In the genomic region with DNA sequence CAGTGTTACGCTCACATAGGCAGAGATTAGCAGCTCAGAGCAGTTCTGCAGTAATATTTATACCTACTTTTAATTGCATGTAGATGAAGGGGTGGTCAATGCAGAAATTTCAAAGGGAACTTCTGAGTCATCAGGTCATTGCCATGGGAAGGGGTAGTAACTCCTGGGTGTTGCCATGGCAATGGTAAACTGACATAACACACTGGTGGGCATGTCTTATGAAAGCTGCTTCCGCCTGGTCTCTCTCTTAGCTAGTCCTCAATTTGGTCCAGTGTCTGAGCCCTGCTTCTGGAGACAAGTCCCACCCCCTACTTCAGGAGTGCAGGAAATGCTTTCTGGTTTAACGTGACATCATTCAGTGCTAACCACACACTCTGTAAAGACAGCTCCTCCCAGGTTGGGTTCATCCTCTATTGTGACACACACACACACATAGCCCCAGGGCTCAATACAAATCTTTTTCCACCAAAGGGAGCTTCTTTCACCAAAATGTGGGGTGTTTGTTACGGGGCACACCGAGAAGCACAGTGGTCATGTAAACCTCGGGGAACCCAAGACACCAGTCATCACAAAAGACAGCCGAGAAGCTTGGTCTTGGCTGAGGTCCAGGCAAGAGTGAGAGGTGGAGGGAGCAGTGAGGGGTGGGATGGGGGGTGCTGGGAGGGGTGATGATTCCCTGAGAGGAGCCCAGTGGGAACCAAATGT, we compare ENCODE assay signal across 8 cellular contexts.
A peak's percentile ranks its signal among the peaks of the same experiment; 100 is the strongest.
DNase-seq lines count a peak whose midpoint lies in the region; ATAC-seq, FAIRE-seq and TF ChIP-seq lines count a peak whose summit lies in the region.

No MANE protein-coding gene starts in this region.

- H3K27ac ChIP-seq in K562 (ENCODE audit: extremely low read depth, low read depth, low read length), result no peak overlapping the region

- ATAC-seq in HG03432 (IDR thresholded peaks at IDR 0.05; ENCODE audit: unreplicated experiment) (peak; percentile 84), K562 (peak; percentile 46), naive B cell (ENCODE audit: low read depth in 2 of 2) (peak; percentile 80 to 89), HG03457 (IDR thresholded peaks at IDR 0.05; ENCODE audit: unreplicated experiment) (no peak)

- H3K27me3 ChIP-seq in K562 (ENCODE audit: control insufficient read depth in 2 of 2, insufficient read depth in 2 of 2, low read length in 2 of 2), result peaks cover 23 to 30% of the 10 kb centered on the region in 2 experiments

- no peak for TF ChIP-seq CTCF in K562 (IDR thresholded peaks at IDR 0.05 in 2 of 3, conservative IDR thresholded peaks at IDR 0.05 in 1 of 3; ENCODE audit: insufficient read depth in 2 of 3, low read depth in 1 of 3, low read length in 3 of 3)

- intact Hi-C loops in K562 (cut with micrococcal nuclease), result no loop called here

- TF ChIP-seq EP300 in K562 (IDR thresholded peaks at IDR 0.05; ENCODE audit: low read length), result no peak

- H3K4me1 Mint-ChIP-seq in naive B cell, result peaks cover 12 to 25% (median 24%) of the 10 kb centered on the region in 3 donors

- H3K36me3 Mint-ChIP-seq in naive B cell, result no peaks in the 10 kb centered on the region

- H3K36me3 ChIP-seq in K562 (ENCODE audit: control insufficient read depth, insufficient read depth, low read length), result no peaks in the 10 kb centered on the region

- H3K9me3 ChIP-seq in K562 (replicated peaks; ENCODE audit: control insufficient read depth, insufficient read depth, low read depth, low read length), result no peaks in the 10 kb centered on the region

- POLR2A ChIA-PET in K562 (lab: Yijun Ruan, JAX), result no interaction called here

- no peak overlapping the region for H3K9ac ChIP-seq in K562 (ENCODE audit: insufficient read depth in 1 of 2, low read depth in 2 of 2, low read length in 2 of 2)

- TF ChIP-seq RAD21 in K562 (CRISPR knock-in tag; conservative IDR thresholded peaks at IDR 0.05 in 1 of 2, IDR thresholded peaks at IDR 0.05 in 1 of 2), result no peak

- no peaks in the 10 kb centered on the region for H3K79me2 ChIP-seq in K562 (ENCODE audit: control insufficient read depth, insufficient read depth, low read length)

- DNase-seq in AML-193 (lab: John Stamatoyannopoulos, UW) (peak; percentile 40 to 48), GM19238 (ENCODE audit: insufficient read length, low spot score) (peak; percentile 52), SKM-1 (lab: John Stamatoyannopoulos, UW; ENCODE audit: unreplicated experiment) (peak; percentile 89), K562 (ENCODE audit: extremely low read depth in 1 of 4, low spot score in 3 of 4) (peak in 1 of 4 experiments; percentile 10), naive B cell (no peak), urothelium cell line (ENCODE audit: low spot score) (peak; percentile 81)

- no peaks in the 10 kb centered on the region for H3K9me3 Mint-ChIP-seq in naive B cell

- H3K4me3 Mint-ChIP-seq in naive B cell, result peak overlapping the region in 1 of 8 donors; percentile 32

- H2AFZ ChIP-seq in K562 (ENCODE audit: low read depth, low read length), result no peak overlapping the region

- H3K27me3 Mint-ChIP-seq in naive B cell, result peaks cover 17 to 56% (median 35%) of the 10 kb centered on the region in 3 donors

- BruUV-seq in K562 (replicated peaks; lab: Mats Ljungman, UMichigan), result no TSS peak

- 1% methylated on average over 7 of the region's 7 CpGs for WGBS in K562 (ENCODE audit: insufficient coverage, low coverage, missing lambda C conversion rate)

- no peak for TF ChIP-seq POLR2A in K562 (conservative IDR thresholded peaks at IDR 0.05)

- CTCF ChIA-PET in K562 (lab: Yijun Ruan, JAX; ENCODE audit: low intra/inter-chr PET ratio), result no interaction called here

- no peak overlapping the region for H3K4me3 ChIP-seq in K562

- peak overlapping the region in 2 of 6 donors; percentile 49 to 70 for H3K27ac Mint-ChIP-seq in naive B cell

- H3K4me1 ChIP-seq in K562 (replicated peaks in 1 of 2; ENCODE audit: control insufficient read depth in 2 of 2, insufficient read depth in 2 of 2, low read length in 2 of 2), result no peaks in the 10 kb centered on the region

- no peak overlapping the region for H3K4me2 ChIP-seq in K562 (ENCODE audit: insufficient read depth, low read length)

- FAIRE-seq in K562 (lab: Jason Lieb, UNC) (no peak), urothelium cell line (lab: Jason Lieb, UNC) (peak; percentile 88)

- H3K9me1 ChIP-seq in K562 (ENCODE audit: control insufficient read depth, insufficient read depth, low read length), result no peaks in the 10 kb centered on the region

- in situ Hi-C loops in K562 (cut with MboI), result no loop called here

- H4K20me1 ChIP-seq in K562 (replicated peaks; ENCODE audit: control insufficient read depth, insufficient read depth, low read length), result no peaks in the 10 kb centered on the region

TF ChIP-seq in K562, 482 proteins besides CTCF, POLR2A, EP300 and RAD21 (continues in another document):
- TF ChIP-seq TEAD4 (IDR thresholded peaks at IDR 0.05; ENCODE audit: low read length), result no peak
- no peak for TF ChIP-seq TEAD4 (CRISPR knock-in tag; IDR thresholded peaks at IDR 0.05; ENCODE audit: borderline replicate concordance)
- no peak for TF ChIP-seq ZNF695 (CRISPR knock-in tag; IDR thresholded peaks at IDR 0.05)
- no peak for TF ChIP-seq MYBL2 (IDR thresholded peaks at IDR 0.05; ENCODE audit: low read depth)
- TF ChIP-seq MYBL2 (CRISPR knock-in tag; IDR thresholded peaks at IDR 0.05; ENCODE audit: borderline replicate concordance), result no peak
- TF ChIP-seq THRAP3 (IDR thresholded peaks at IDR 0.05; ENCODE audit: borderline replicate concordance), result no peak
- TF ChIP-seq MED1 (CRISPR knock-in tag; IDR thresholded peaks at IDR 0.05; ENCODE audit: borderline replicate concordance), result no peak
- TF ChIP-seq, protein P1, sequence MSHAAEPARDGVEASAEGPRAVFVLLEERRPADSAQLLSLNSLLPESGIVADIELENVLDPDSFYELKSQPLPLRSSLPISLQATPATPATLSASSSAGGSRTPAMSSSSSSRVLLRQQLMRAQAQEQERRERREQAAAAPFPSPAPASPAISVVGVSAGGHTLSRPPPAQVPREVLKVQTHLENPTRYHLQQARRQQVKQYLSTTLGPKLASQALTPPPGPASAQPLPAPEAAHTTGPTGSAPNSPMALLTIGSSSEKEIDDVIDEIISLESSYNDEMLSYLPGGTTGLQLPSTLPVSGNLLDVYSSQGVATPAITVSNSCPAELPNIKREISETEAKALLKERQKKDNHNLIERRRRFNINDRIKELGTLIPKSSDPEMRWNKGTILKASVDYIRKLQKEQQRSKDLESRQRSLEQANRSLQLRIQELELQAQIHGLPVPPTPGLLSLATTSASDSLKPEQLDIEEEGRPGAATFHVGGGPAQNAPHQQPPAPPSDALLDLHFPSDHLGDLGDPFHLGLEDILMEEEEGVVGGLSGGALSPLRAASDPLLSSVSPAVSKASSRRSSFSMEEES (CRISPR knock-in tag; IDR thresholded peaks at IDR 0.05), result no peak
- no peak for TF ChIP-seq ZZZ3 (IDR thresholded peaks at IDR 0.05)
- no peak for TF ChIP-seq ZNF717 (CRISPR knock-in tag; IDR thresholded peaks at IDR 0.05)
- TF ChIP-seq ZNF551 (CRISPR knock-in tag; IDR thresholded peaks at IDR 0.05), result no peak
- no peak for TF ChIP-seq HDAC3 (IDR thresholded peaks at IDR 0.05; ENCODE audit: borderline replicate concordance, partially characterized antibody)
- TF ChIP-seq TAL1 (IDR thresholded peaks at IDR 0.05), result no peak
- TF ChIP-seq, protein P2, sequence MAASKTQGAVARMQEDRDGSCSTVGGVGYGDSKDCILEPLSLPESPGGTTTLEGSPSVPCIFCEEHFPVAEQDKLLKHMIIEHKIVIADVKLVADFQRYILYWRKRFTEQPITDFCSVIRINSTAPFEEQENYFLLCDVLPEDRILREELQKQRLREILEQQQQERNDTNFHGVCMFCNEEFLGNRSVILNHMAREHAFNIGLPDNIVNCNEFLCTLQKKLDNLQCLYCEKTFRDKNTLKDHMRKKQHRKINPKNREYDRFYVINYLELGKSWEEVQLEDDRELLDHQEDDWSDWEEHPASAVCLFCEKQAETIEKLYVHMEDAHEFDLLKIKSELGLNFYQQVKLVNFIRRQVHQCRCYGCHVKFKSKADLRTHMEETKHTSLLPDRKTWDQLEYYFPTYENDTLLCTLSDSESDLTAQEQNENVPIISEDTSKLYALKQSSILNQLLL (CRISPR knock-in tag; IDR thresholded peaks at IDR 0.05; ENCODE audit: borderline replicate concordance), result no peak
- TF ChIP-seq PHF8 (IDR thresholded peaks at IDR 0.05; ENCODE audit: borderline replicate concordance, low read length), result no peak
- TF ChIP-seq, protein P3, sequence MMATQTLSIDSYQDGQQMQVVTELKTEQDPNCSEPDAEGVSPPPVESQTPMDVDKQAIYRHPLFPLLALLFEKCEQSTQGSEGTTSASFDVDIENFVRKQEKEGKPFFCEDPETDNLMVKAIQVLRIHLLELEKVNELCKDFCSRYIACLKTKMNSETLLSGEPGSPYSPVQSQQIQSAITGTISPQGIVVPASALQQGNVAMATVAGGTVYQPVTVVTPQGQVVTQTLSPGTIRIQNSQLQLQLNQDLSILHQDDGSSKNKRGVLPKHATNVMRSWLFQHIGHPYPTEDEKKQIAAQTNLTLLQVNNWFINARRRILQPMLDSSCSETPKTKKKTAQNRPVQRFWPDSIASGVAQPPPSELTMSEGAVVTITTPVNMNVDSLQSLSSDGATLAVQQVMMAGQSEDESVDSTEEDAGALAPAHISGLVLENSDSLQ (IDR thresholded peaks at IDR 0.05), result 0 out of 2 replicates have a peak, but pooled peaks have one; percentile 14
- no peak for TF ChIP-seq ZNF184 (CRISPR knock-in tag; IDR thresholded peaks at IDR 0.05)
- TF ChIP-seq, protein P4, sequence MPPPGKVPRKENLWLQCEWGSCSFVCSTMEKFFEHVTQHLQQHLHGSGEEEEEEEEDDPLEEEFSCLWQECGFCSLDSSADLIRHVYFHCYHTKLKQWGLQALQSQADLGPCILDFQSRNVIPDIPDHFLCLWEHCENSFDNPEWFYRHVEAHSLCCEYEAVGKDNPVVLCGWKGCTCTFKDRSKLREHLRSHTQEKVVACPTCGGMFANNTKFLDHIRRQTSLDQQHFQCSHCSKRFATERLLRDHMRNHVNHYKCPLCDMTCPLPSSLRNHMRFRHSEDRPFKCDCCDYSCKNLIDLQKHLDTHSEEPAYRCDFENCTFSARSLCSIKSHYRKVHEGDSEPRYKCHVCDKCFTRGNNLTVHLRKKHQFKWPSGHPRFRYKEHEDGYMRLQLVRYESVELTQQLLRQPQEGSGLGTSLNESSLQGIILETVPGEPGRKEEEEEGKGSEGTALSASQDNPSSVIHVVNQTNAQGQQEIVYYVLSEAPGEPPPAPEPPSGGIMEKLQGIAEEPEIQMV (tag; conservative IDR thresholded peaks at IDR 0.05; ENCODE audit: low read depth), result peak; percentile 76
- no peak for TF ChIP-seq WHSC1 (IDR thresholded peaks at IDR 0.05; ENCODE audit: low read length)
- peak; percentile 77 for TF ChIP-seq RFX1 (IDR thresholded peaks at IDR 0.05)
- TF ChIP-seq KHSRP (IDR thresholded peaks at IDR 0.05), result no peak
